8 cellular contexts compared by ENCODE assay signal in the genomic region with DNA sequence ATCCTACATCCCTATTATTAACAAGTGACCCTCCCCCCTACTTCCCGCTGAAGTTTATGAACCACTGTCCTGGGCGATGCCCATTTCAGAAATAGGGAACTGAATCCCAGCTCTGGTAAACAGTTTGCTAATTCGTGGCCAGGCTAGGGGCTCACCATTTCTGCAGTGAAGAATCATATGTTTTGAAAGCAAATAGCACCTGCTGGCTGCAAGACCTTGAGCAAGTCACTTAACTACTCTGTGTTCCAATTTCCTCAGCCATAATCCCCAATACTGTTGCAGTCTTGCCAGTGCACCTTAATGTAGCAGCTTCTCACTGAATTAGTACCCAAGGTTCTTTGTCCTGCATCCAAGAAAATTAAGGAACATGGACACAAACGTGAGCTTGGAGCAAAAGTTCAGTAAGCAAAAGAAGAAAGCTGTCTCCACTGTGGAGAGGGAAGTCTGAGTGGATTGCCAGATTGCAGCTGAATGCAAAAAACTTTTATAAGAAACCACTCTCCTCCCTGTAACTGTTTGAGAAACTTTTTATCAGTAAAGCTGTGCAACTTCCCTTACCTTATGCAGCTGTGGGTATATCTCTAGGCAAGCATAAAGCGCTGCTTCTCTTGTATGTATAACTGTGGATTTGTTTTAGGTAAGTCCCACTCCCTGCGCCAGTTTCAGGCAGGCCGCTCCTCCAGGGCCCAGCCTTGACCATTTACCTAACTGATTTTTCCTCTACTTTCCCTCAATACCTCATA. TPM values are rescaled to one million over a fixed set of nuclear protein-coding genes. Genes with fewer than 3 reads are reported as not detected.
A peak's percentile ranks its signal among the peaks of the same experiment; 100 is the strongest.
DNase-seq lines count a peak whose midpoint lies in the region; ATAC-seq and TF ChIP-seq lines count a peak whose summit lies in the region.

No MANE protein-coding gene starts in this region.

- H3K27ac ChIP-seq in ascending aorta: peak overlapping the region in 1 of 2 donors; percentile 49

- peaks cover 4% of the 10 kb centered on the region; the same call in 1 of the 2 replicates for H3K4me1 ChIP-seq in BE2C
- peaks cover 0 to 28% of the 10 kb centered on the region in 2 donors for H3K4me1 ChIP-seq in ascending aorta

- no peak for DNase-seq in BE2C
- no peak for DNase-seq in ascending aorta (ENCODE audit: low spot score in 2 of 2)
- peak; percentile 28 for DNase-seq in naive B cell
- DNase-seq in nephron progenitor cell: no peak
- DNase-seq in NCI-H510A (lab: John Stamatoyannopoulos, UW): no peak
- no peak for DNase-seq in NCI-H446 (lab: John Stamatoyannopoulos, UW)

- H3K36me3 Mint-ChIP-seq in naive B cell: peaks cover 23 to 24% of the 10 kb centered on the region in 2 donors
- no peaks in the 10 kb centered on the region for H3K36me3 Mint-ChIP-seq in nephron progenitor cell (ENCODE audit: low read depth)

- H3K9me3 Mint-ChIP-seq in naive B cell: peaks cover 0 to 8% (median 3%) of the 10 kb centered on the region in 7 donors
- H3K9me3 Mint-ChIP-seq in nephron progenitor cell: peaks cover 36% of the 10 kb centered on the region

- H3K4me1 Mint-ChIP-seq in naive B cell (peaks cover 54 to 80% (median 61%) of the 10 kb centered on the region in 3 donors), nephron progenitor cell (peaks cover 9% of the 10 kb centered on the region)

- H3K9me3 ChIP-seq in BE2C: no peaks in the 10 kb centered on the region; the same call in 1 of the 2 replicates
- peaks cover 0 to 4% of the 10 kb centered on the region in 2 donors for H3K9me3 ChIP-seq in ascending aorta

- peak overlapping the region; percentile 2 to 99 (median 92) for H3K27ac Mint-ChIP-seq in naive B cell
- no peak overlapping the region for H3K27ac Mint-ChIP-seq in nephron progenitor cell

- H3K27me3 Mint-ChIP-seq in naive B cell (no peaks in the 10 kb centered on the region), nephron progenitor cell (ENCODE audit: low read depth, poor library complexity) (peaks cover 39% of the 10 kb centered on the region)

- H3K4me3 ChIP-seq in BE2C (ENCODE audit: low read depth, low read length) (peak overlapping the region; percentile 39), ascending aorta (peak overlapping the region; percentile 35 to 59)

- ATAC-seq in GM19351 (IDR thresholded peaks at IDR 0.05; ENCODE audit: unreplicated experiment): peak; percentile 71
- peak; percentile 36 for ATAC-seq in HG03378 (IDR thresholded peaks at IDR 0.05; ENCODE audit: unreplicated experiment)
- peak; percentile 59 for ATAC-seq in naive B cell (ENCODE audit: low read depth in 2 of 2)

- H3K36me3 ChIP-seq in BE2C: no peaks in the 10 kb centered on the region; the same call in 1 of the 2 replicates
- peaks cover 0 to 5% of the 10 kb centered on the region in 2 donors for H3K36me3 ChIP-seq in ascending aorta

- H3K4me3 Mint-ChIP-seq in naive B cell: peak overlapping the region; percentile 90 to 98 (median 95)
- H3K4me3 Mint-ChIP-seq in nephron progenitor cell: no peak overlapping the region

- no peaks in the 10 kb centered on the region for H3K27me3 ChIP-seq in BE2C
- no peaks in the 10 kb centered on the region for H3K27me3 ChIP-seq in ascending aorta

- intact Hi-C loops in ascending aorta (cut with DNase I): loop anchor here (10.0 kb wide), 1 partner anchor 127 kb away; no protein-coding TSS in a partner anchor

- no peak for TF ChIP-seq CTCF in BE2C (IDR thresholded peaks at IDR 0.05; ENCODE audit: low read depth, low read length)
- no peak for TF ChIP-seq CTCF in ascending aorta (IDR thresholded peaks at IDR 0.05)
- no peak for TF ChIP-seq CTCF in nephron progenitor cell (IDR thresholded peaks at IDR 0.05)

RNA-seq across cellular contexts. Expression of a gene that starts 0.8 kb away (rescaled TPM):
- 12.6 TPM for polyA plus RNA-seq in BE2C (2012; ENCODE audit: insufficient read depth, insufficient read length, low read depth)
- total RNA-seq in ascending aorta: 0.96 TPM
- 100 to 1,000 TPM in 1 of 6 donors, 10 to 100 TPM in 5; 57.4 to 112 (median 74.5) TPM for polyA plus RNA-seq in naive B cell (ENCODE audit: low read depth in 6 of 6)

RNA-seq across cellular contexts. Expression of a gene that starts 30.7 kb away (rescaled TPM):
- polyA plus RNA-seq in BE2C (2012; ENCODE audit: insufficient read depth, insufficient read length, low read depth): 6.2 TPM
- 7.0 TPM for total RNA-seq in ascending aorta
- polyA plus RNA-seq in naive B cell (ENCODE audit: low read depth in 6 of 6): 1 to 10 TPM; 2.9 to 8.6 (median 6.9) TPM
